ENCODE assay signal across 1 cellular context in genomic region chr6:119119062-119119461, GRCh38. TPM values are rescaled to one million over a fixed set of nuclear protein-coding genes. Genes with fewer than 3 reads are reported as not detected.
"Had no signal": no experiment of that assay in that cellular context is flagged by ENCODE, and none has a peak within 500 bp of the region (broad histone marks: within the 10 kb centered on the region; RNA-seq: fewer than 3 reads in every experiment).

No MANE protein-coding gene starts in this region.

RNA-seq across cellular contexts. Expression of gene FAM184A, which starts 40.6 kb away (rescaled TPM):
- total RNA-seq: HT-29 had no signal
